ENCODE assay signal across 16 cellular contexts in the genomic region with DNA sequence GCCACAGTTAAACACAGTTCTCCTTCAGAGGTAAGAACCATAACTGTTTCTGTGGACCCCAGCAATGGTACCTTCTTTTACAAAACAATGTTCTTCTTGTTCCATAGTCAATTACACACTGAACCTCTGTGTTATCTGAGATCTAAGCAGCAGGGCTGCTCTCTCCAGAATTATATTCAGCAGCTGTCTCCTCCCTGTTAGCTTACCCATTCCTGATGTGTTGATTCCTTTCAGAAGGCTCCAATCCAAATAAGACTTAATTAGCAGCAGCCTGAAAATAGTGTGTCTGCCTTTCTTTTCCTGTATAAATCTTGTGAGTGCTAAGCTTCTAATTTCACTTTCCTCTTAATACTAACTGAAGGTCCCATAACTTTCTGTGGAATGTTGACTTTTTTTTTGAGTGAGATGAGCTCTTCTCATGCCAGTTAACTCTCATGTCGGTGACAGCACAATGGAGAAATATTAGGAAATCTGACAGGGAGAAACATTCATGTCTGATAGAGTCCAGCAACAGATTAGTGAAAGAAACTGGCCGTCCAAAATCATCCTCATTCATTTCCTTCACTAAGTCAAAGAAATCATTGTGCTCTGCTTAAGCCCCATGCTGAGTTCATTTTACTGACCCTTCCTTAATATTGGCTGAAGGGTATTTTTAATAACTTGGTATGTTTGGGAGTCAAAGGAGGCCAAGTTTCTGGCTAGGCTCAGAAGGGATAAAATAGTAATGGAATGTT.
A peak's percentile ranks its signal among the peaks of the same experiment; 100 is the strongest.
DNase-seq lines count a peak whose midpoint lies in the region; FAIRE-seq and TF ChIP-seq lines count a peak whose summit lies in the region.
"Had no signal": no experiment of that assay in that cellular context is flagged by ENCODE, and none has a peak within 500 bp of the region (broad histone marks: within the 10 kb centered on the region; RNA-seq: fewer than 3 reads in every experiment).

No MANE protein-coding gene starts in this region.

- H3K27ac ChIP-seq in kidney (ENCODE audit: low read depth in 2 of 2, low read length in 2 of 2), result peak overlapping the region; percentile 9 to 44
- peak overlapping the region in 3 of 8 donors; percentile 21 to 38 (median 38) for H3K27ac ChIP-seq in spleen

- peaks cover 0 to 2% of the 10 kb centered on the region in 2 donors for H3K4me1 ChIP-seq in kidney (ENCODE audit: control insufficient read depth in 1 of 2, insufficient read depth in 1 of 2, low read depth in 1 of 2, low read length in 2 of 2)
- H3K4me1 ChIP-seq in spleen, result no peaks in the 10 kb centered on the region
- H3K4me1 ChIP-seq in BE2C, result no peaks in the 10 kb centered on the region

- H3K4me3 Mint-ChIP-seq in chondrocyte (ENCODE audit: unreplicated experiment), result peak overlapping the region; percentile 31
- H3K4me3 Mint-ChIP-seq: naive thymus-derived CD8-positive, alpha-beta T cell; T-helper 1 cell treated with Interleukin-12 subunit alpha and Interleukin-12 subunit beta and Interleukin-4 antibody, amounts not matched to agents 30 μg/mL and 1 μg/mL, for 36 hours had no signal

- H3K4me3 ChIP-seq in kidney (ENCODE audit: low read length in 2 of 2) (no peak overlapping the region), spleen (no peak overlapping the region), BE2C (ENCODE audit: low read depth, low read length) (no peak overlapping the region)
- H3K4me3 ChIP-seq: GM12878 had no signal

- no peaks in the 10 kb centered on the region for H3K9me3 Mint-ChIP-seq in chondrocyte (ENCODE audit: low read depth)
- H3K9me3 Mint-ChIP-seq: T-helper 1 cell treated with Interleukin-12 subunit alpha and Interleukin-12 subunit beta and Interleukin-4 antibody, amounts not matched to agents 30 μg/mL and 1 μg/mL, for 36 hours had no signal

- no peaks in the 10 kb centered on the region for H3K27me3 ChIP-seq in spleen (replicated peaks in 1 of 7)
- H3K27me3 ChIP-seq in BE2C, result no peaks in the 10 kb centered on the region

- FAIRE-seq in kidney (lab: Jason Lieb, UNC), result no peak
- FAIRE-seq: GM12878, HTR-8/SVneo had no signal

- TF ChIP-seq CTCF in chondrocyte (IDR thresholded peaks at IDR 0.05) (no peak), kidney (IDR thresholded peaks at IDR 0.05; ENCODE audit: borderline replicate concordance, extremely low read depth, insufficient read depth) (no peak), spleen (IDR thresholded peaks at IDR 0.05 in 8 of 11, conservative IDR thresholded peaks at IDR 0.05 in 3 of 11) (no peak), BE2C (IDR thresholded peaks at IDR 0.05; ENCODE audit: low read depth, low read length) (no peak)

- DNase-seq in EH (ENCODE audit: low read depth), result peak; percentile 50
- no peak for DNase-seq in chondrocyte (ENCODE audit: low spot score)
- no peak for DNase-seq in kidney
- peak; percentile 37 for DNase-seq in retina
- no peak for DNase-seq in spleen
- no peak for DNase-seq in H4 (ENCODE audit: low spot score)
- DNase-seq in BE2C, result no peak
- no peak for DNase-seq in activated T-cell treated with anti-CD3 and anti-CD28 coated beads for 4 hours
- DNase-seq: activated CD4-positive, alpha-beta T cell treated with anti-CD3 and anti-CD28 coated beads for 4 hours; activated T-cell treated with anti-CD3 and anti-CD28 coated beads, Interleukin-2, amount 50 U/mL, for 48 hours; AML-193; DMS79 treated with DMSO at 0.1 percent for 48 hours; naive thymus-derived CD8-positive, alpha-beta T cell had no signal

- H3K4me1 Mint-ChIP-seq in chondrocyte (ENCODE audit: low read depth), result peaks cover 49% of the 10 kb centered on the region
- H3K4me1 Mint-ChIP-seq: naive thymus-derived CD8-positive, alpha-beta T cell had no signal

- TF ChIP-seq POLR2A in spleen (IDR thresholded peaks at IDR 0.05), result no peak

- H3K9me3 ChIP-seq in kidney (ENCODE audit: control insufficient read depth in 1 of 2, low read length in 2 of 2) (no peaks in the 10 kb centered on the region), spleen (no peaks in the 10 kb centered on the region), BE2C (no peaks in the 10 kb centered on the region)

- WGBS in spleen, 5 donors, result 48 to 83% (median 66%) methylated on average over 2 of the region's 2 CpGs

- intact Hi-C loops in kidney (cut with DNase I), result no loop called here
- intact Hi-C loops in spleen (cut with DNase I; ENCODE audit: low total_unique reads), result no loop called here

- peak overlapping the region; percentile 88 for H3K27ac Mint-ChIP-seq in chondrocyte (ENCODE audit: unreplicated experiment)
- H3K27ac Mint-ChIP-seq: naive thymus-derived CD8-positive, alpha-beta T cell; T-helper 1 cell treated with Interleukin-12 subunit alpha and Interleukin-12 subunit beta and Interleukin-4 antibody, amounts not matched to agents 30 μg/mL and 1 μg/mL, for 36 hours had no signal

- H3K27me3 Mint-ChIP-seq in chondrocyte (ENCODE audit: low read depth), result no peaks in the 10 kb centered on the region

- no peak overlapping the region for H3K9ac ChIP-seq in kidney (ENCODE audit: low read length in 2 of 2)

- H3K36me3 Mint-ChIP-seq in chondrocyte (ENCODE audit: low read depth), result no peaks in the 10 kb centered on the region
- H3K36me3 Mint-ChIP-seq: naive thymus-derived CD8-positive, alpha-beta T cell had no signal

- H3K36me3 ChIP-seq in kidney (ENCODE audit: control insufficient read depth in 1 of 2, insufficient read depth in 2 of 2, low read length in 2 of 2), result no peaks in the 10 kb centered on the region
- no peaks in the 10 kb centered on the region for H3K36me3 ChIP-seq in spleen
- H3K36me3 ChIP-seq in BE2C, result no peaks in the 10 kb centered on the region

Comparison
In these comparisons a context has a peak if more than half of its experiments do, and no peak if none do; other contexts are left out.
1. DNase-seq: peak in EH (single experiment) and retina (single experiment); none in chondrocyte (single experiment), kidney (single experiment), spleen (single experiment), H4 (single experiment), BE2C (single experiment) and activated T-cell treated with anti-CD3 and anti-CD28 coated beads for 4 hours (single experiment).